8 cellular contexts compared by ENCODE assay signal in the genomic region with DNA sequence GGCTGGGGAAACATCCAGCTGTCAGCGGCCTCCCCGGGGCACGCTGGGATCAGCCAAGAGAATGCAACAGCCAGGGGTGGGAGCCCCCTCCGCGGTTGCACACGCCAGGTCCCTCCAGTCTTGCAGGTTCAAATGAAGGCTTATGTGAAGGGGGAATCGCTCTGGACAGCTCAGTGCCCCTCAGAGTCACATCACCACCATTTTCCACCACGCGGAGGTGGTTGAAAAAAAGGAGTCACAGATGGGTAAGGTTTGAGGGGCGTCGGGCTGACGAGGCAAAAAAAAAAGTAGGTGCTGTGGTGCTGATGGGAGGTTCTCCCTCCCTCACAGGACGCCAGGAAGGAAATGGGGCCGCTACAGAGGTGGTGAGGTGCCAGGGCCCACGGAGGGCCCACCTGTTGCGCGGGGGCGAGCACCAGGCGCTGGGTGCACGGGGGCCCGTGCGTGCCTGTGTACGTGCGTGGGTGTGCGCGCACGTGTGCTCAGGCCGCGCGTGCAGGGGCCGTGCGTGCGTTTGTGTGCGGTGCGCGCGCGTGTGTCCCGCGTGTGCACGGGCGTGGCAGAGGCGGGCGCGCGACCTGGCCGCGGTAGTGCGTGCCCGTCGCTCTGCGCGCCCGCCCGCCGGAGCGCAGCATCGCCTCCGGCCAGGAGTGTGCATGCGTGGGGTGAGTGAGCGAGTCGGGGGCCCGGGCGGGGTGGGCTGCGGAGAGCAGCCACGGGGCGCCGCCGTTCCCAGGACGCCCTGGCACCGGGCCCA. TPM values are rescaled to one million over a fixed set of nuclear protein-coding genes. Genes with fewer than 3 reads are reported as not detected.
DNase-seq lines count a peak whose midpoint lies in the region; ATAC-seq, FAIRE-seq and TF ChIP-seq lines count a peak whose summit lies in the region.

No MANE protein-coding gene starts in this region.

- in situ Hi-C loops in K562 (cut with MboI) (no loop called here), ACHN (cut with HindIII; ENCODE audit: low pct_ligation_motif_present, low pct_unique_long_range_greater_than_20kb, low sequenced_read_pairs) (no loop called here)

- CTCF ChIA-PET in K562 (lab: Yijun Ruan, JAX; ENCODE audit: low intra/inter-chr PET ratio), result interaction anchor here (1.0 kb wide), 1 partner anchor 25 kb away, joined by 3 read pairs; no protein-coding TSS in a partner anchor

- H3K4me1 ChIP-seq in K562 (replicated peaks in 1 of 2; ENCODE audit: control insufficient read depth in 2 of 2, insufficient read depth in 2 of 2, low read length in 2 of 2) (peaks cover 21 to 68% of the 10 kb centered on the region in 2 experiments; a peak in 4 of 5 replicates), mucosa of descending colon (ENCODE audit: low read depth) (peaks cover 62% of the 10 kb centered on the region), vagina (peaks cover 81% of the 10 kb centered on the region)

- ATAC-seq in K562 (no peak), mucosa of descending colon (peak; percentile 3)

- peak overlapping the region; percentile 80; the same call in 1 of the 2 replicates for H2AFZ ChIP-seq in K562 (ENCODE audit: low read depth, low read length)

- intact Hi-C loops in K562 (cut with micrococcal nuclease), result loop anchor here (10.0 kb wide), 1 partner anchor 63 kb away; no protein-coding TSS in a partner anchor
- intact Hi-C loops in mucosa of descending colon (cut with DNase I, micrococcal nuclease), result no loop called here
- intact Hi-C loops in vagina (cut with DNase I), result no loop called here

- H3K4me2 ChIP-seq in K562 (ENCODE audit: insufficient read depth, low read length), result 0 out of 2 replicates have a peak overlapping the region, but pooled peaks have one; percentile 37

- peaks cover 0 to 4% of the 10 kb centered on the region in 2 experiments; a peak in 2 of 5 replicates for H3K27me3 ChIP-seq in K562 (ENCODE audit: control insufficient read depth in 2 of 2, insufficient read depth in 2 of 2, low read length in 2 of 2)
- no peaks in the 10 kb centered on the region for H3K27me3 ChIP-seq in vagina

- no peak for TF ChIP-seq EP300 in K562 (IDR thresholded peaks at IDR 0.05; ENCODE audit: low read length)

- DNase-seq in stimulated activated CD4-positive, alpha-beta T cell treated with anti-CD3 and anti-CD28 coated beads, TNF-alpha, amount 100 ng/mL, for 4 hours (ENCODE audit: low read depth in 3 of 3), result peak in 2 of 3 experiments; percentile 55
- no peak for DNase-seq in stimulated activated CD4-positive, alpha-beta T cell treated with anti-CD3 and anti-CD28 coated beads, Interleukin-2, amount 100 ng/mL, for 48 hours
- no peak for DNase-seq in K562 (ENCODE audit: extremely low read depth in 1 of 4, low spot score in 3 of 4)
- no peak for DNase-seq in mucosa of descending colon
- DNase-seq in vagina (ENCODE audit: extremely low spot score in 2 of 2), result no peak
- no peak for DNase-seq in ACHN
- DNase-seq in DMS 273 treated with DMSO at 0.1 percent for 48 hours (lab: John Stamatoyannopoulos, UW), result no peak
- no peak for DNase-seq in DMS79 treated with DMSO at 0.1 percent for 48 hours (lab: John Stamatoyannopoulos, UW)

- POLR2A ChIA-PET in K562 (lab: Yijun Ruan, JAX), result interaction anchor here (1.0 kb wide), 3 partner anchors 26 to 111 kb away, joined by 3 read pairs; a partner anchor contains a TSS

- H4K20me1 ChIP-seq in K562 (replicated peaks; ENCODE audit: control insufficient read depth, insufficient read depth, low read length), result no peaks in the 10 kb centered on the region; the same call in 1 of the 2 replicates

- H3K36me3 ChIP-seq in K562 (ENCODE audit: control insufficient read depth, insufficient read depth, low read length) (no peaks in the 10 kb centered on the region), mucosa of descending colon (ENCODE audit: low read depth) (no peaks in the 10 kb centered on the region), vagina (no peaks in the 10 kb centered on the region)

- no TSS peak for BruUV-seq in K562 (replicated peaks; lab: Mats Ljungman, UMichigan)

- no peak for TF ChIP-seq RAD21 in K562 (CRISPR knock-in tag; conservative IDR thresholded peaks at IDR 0.05 in 1 of 2, IDR thresholded peaks at IDR 0.05 in 1 of 2)

- TF ChIP-seq POLR2A in K562 (conservative IDR thresholded peaks at IDR 0.05) (no peak), vagina (IDR thresholded peaks at IDR 0.05) (no peak)

- no peak for FAIRE-seq in K562 (lab: Jason Lieb, UNC)

- 77% methylated on average over 23 of the region's 71 CpGs for WGBS in K562 (ENCODE audit: insufficient coverage, low coverage, missing lambda C conversion rate)

- TF ChIP-seq CTCF in K562 (IDR thresholded peaks at IDR 0.05 in 2 of 3, conservative IDR thresholded peaks at IDR 0.05 in 1 of 3; ENCODE audit: insufficient read depth in 2 of 3, low read depth in 1 of 3, low read length in 3 of 3) (no peak), mucosa of descending colon (IDR thresholded peaks at IDR 0.05) (no peak), vagina (IDR thresholded peaks at IDR 0.05) (no peak)

- no peaks in the 10 kb centered on the region for H3K9me3 ChIP-seq in K562 (replicated peaks; ENCODE audit: control insufficient read depth, insufficient read depth, low read depth, low read length)
- H3K9me3 ChIP-seq in mucosa of descending colon, result no peaks in the 10 kb centered on the region
- no peaks in the 10 kb centered on the region for H3K9me3 ChIP-seq in vagina

- H3K4me3 ChIP-seq in K562, result no peak overlapping the region
- no peak overlapping the region for H3K4me3 ChIP-seq in mucosa of descending colon
- H3K4me3 ChIP-seq in vagina, result peak overlapping the region; percentile 51 to 53

- no peak overlapping the region for H3K27ac ChIP-seq in K562 (ENCODE audit: extremely low read depth, low read depth, low read length)
- peak overlapping the region; percentile 79 for H3K27ac ChIP-seq in vagina

- H3K9ac ChIP-seq in K562 (ENCODE audit: insufficient read depth in 1 of 2, low read depth in 2 of 2, low read length in 2 of 2), result peak overlapping the region in 1 of 2 experiments; percentile 59; a peak in 1 of 4 replicates

- no peaks in the 10 kb centered on the region for H3K9me1 ChIP-seq in K562 (ENCODE audit: control insufficient read depth, insufficient read depth, low read length)

- H3K79me2 ChIP-seq in K562 (ENCODE audit: control insufficient read depth, insufficient read depth, low read length), result no peaks in the 10 kb centered on the region; the same call in 2 of the 3 replicates

TF ChIP-seq in K562, 482 proteins besides CTCF, POLR2A, EP300 and RAD21:
- TF ChIP-seq ZNF316 (IDR thresholded peaks at IDR 0.05), result peak; percentile 31; the same call in 1 of the 2 replicates
- no peak for TF ChIP-seq TEAD4 (IDR thresholded peaks at IDR 0.05; ENCODE audit: low read length)
- no peak for TF ChIP-seq TEAD4 (CRISPR knock-in tag; IDR thresholded peaks at IDR 0.05; ENCODE audit: borderline replicate concordance)
- 0 out of 2 replicates have a peak, but pooled peaks have one; percentile 8 for TF ChIP-seq HNRNPL (IDR thresholded peaks at IDR 0.05; ENCODE audit: low read depth, low read length)

RNA-seq across cellular contexts. Expression of a gene that starts 3.0 kb away (rescaled TPM):
- 4.7 and 16.7 TPM in 2 replicates for total RNA-seq in K562 (2011; cell fraction: chromatin; rRNA removed; ENCODE audit: low replicate concordance)
- total RNA-seq in K562 (2011; cell fraction: nucleolus; rRNA removed), result 12.4 and 26.7 TPM in 2 replicates
- 8.9 and 13.1 TPM in 2 replicates for total RNA-seq in K562 (2011; cell fraction: nucleoplasm; rRNA removed)
- 0.69 and 1.1 TPM in 2 replicates for total RNA-seq in K562 (2014; rRNA removed)
- total RNA-seq in K562 (2014; rRNA removed; fragmentation: Illumina TruSeq; extraction: Trizol), result 0.13 and 0.22 TPM in 2 replicates
- total RNA-seq in K562 (2015; rRNA removed; fragmentation: Illumina TruSeq; extraction: Trizol), result 0.11 TPM in 1 of 2 replicates, not detected in the other
- total RNA-seq in K562 (2021), result 1.2 and 1.4 TPM in 2 replicates
- 3.6 and 4.0 TPM in 2 replicates for polyA plus RNA-seq in K562 (2011; rRNA removed)
- polyA plus RNA-seq in K562 (2011; cell fraction: cytosol; rRNA removed), result 4.9 and 8.7 TPM in 2 replicates
- 8.4 and 18.7 TPM in 2 replicates for polyA plus RNA-seq in K562 (2011; cell fraction: nucleus; rRNA removed)
- 0.32 and 1.7 TPM in 2 replicates for polyA plus RNA-seq in K562 (2012)
- 0.40 and 0.89 TPM in 2 replicates for polyA plus RNA-seq in K562 (2014; fragmentation: Illumina TruSeq; extraction: Trizol)
- under 1 TPM; 0.07 to 0.15 TPM for polyA plus RNA-seq in K562 (2014; fragmentation: Nextera tagmentation; extraction: Ambion mirVana)
- polyA plus RNA-seq in K562 (2014; rRNA removed), result 0.50 and 0.56 TPM in 2 replicates
- 3.8 and 6.7 TPM in 2 replicates for polyA minus RNA-seq in K562 (2011; rRNA and poly(A)+ RNA removed)
- 7.7 and 8.4 TPM in 2 replicates for polyA minus RNA-seq in K562 (2011; cell fraction: cytosol; rRNA and poly(A)+ RNA removed)
- 3.2 and 4.0 TPM in 2 replicates for polyA minus RNA-seq in K562 (2011; cell fraction: nucleus; rRNA and poly(A)+ RNA removed)
- 10 to 100 TPM in 1 of 3 donors, 1 to 10 TPM in 2; 1.8 to 16.6 (median 5.4) TPM for total RNA-seq in mucosa of descending colon
- total RNA-seq in vagina, result 4.7 TPM

Comparison
In these comparisons a context has a peak if more than half of its experiments do, and no peak if none do; other contexts are left out.
1. DNase-seq: peak in stimulated activated CD4-positive, alpha-beta T cell treated with anti-CD3 and anti-CD28 coated beads, TNF-alpha, amount 100 ng/mL, for 4 hours (2 of 3); none in stimulated activated CD4-positive, alpha-beta T cell treated with anti-CD3 and anti-CD28 coated beads, Interleukin-2, amount 100 ng/mL, for 48 hours (0 of 2), K562 (0 of 4), mucosa of descending colon (0 of 3), vagina (0 of 2), ACHN (single experiment), DMS 273 treated with DMSO at 0.1 percent for 48 hours (single experiment) and DMS79 treated with DMSO at 0.1 percent for 48 hours (single experiment).
2. H3K4me3 ChIP-seq: peak in vagina (2 of 2); none in K562 (single experiment) and mucosa of descending colon (single experiment).